ENCODE assay signal across 8 cellular contexts in genomic region chr19:18417250-18418033, GRCh38. TPM values are rescaled to one million over a fixed set of nuclear protein-coding genes. Genes with fewer than 3 reads are reported as not detected.
DNase-seq lines count a peak whose midpoint lies in the region; ATAC-seq and TF ChIP-seq lines count a peak whose summit lies in the region.

No MANE protein-coding gene starts in this region.

- H3K4me1 Mint-ChIP-seq in chondrocyte (ENCODE audit: low read depth): peaks cover 54% of the 10 kb centered on the region
- peaks cover 47 to 77% of the 10 kb centered on the region in 2 donors for H3K4me1 Mint-ChIP-seq in stimulated activated naive B cell treated with anti-CD40 and anti-IgM and Interleukin-4, amounts not matched to agents 10 μg/mL and 1 μg/mL and 100 μg/mL, for 72 hours

- no peak for TF ChIP-seq CTCF in chondrocyte (IDR thresholded peaks at IDR 0.05)

- no peaks in the 10 kb centered on the region for H3K36me3 Mint-ChIP-seq in chondrocyte (ENCODE audit: low read depth)
- no peaks in the 10 kb centered on the region for H3K36me3 Mint-ChIP-seq in stimulated activated naive B cell treated with anti-CD40 and anti-IgM and Interleukin-4, amounts not matched to agents 10 μg/mL and 1 μg/mL and 100 μg/mL, for 72 hours

- peak overlapping the region; percentile 70 for H3K4me3 Mint-ChIP-seq in chondrocyte (ENCODE audit: unreplicated experiment)
- H3K4me3 Mint-ChIP-seq in stimulated activated naive B cell treated with anti-CD40 and anti-IgM and Interleukin-4, amounts not matched to agents 10 μg/mL and 1 μg/mL and 100 μg/mL, for 72 hours: peak overlapping the region; percentile 82 to 86

- no peak for ATAC-seq in stimulated activated naive B cell treated with anti-CD40 and anti-IgM and Interleukin-4, amounts not matched to agents 10 μg/mL and 1 μg/mL and 100 μg/mL, for 72 hours (replicated peaks)
- no peak for ATAC-seq in GM18907 (IDR thresholded peaks at IDR 0.05; ENCODE audit: unreplicated experiment)
- no peak for ATAC-seq in HG03039 (IDR thresholded peaks at IDR 0.05; ENCODE audit: unreplicated experiment)

- no peaks in the 10 kb centered on the region for H3K27me3 Mint-ChIP-seq in chondrocyte (ENCODE audit: low read depth)
- H3K27me3 Mint-ChIP-seq in stimulated activated naive B cell treated with anti-CD40 and anti-IgM and Interleukin-4, amounts not matched to agents 10 μg/mL and 1 μg/mL and 100 μg/mL, for 72 hours: peaks cover 53 to 71% of the 10 kb centered on the region in 2 donors

- no peaks in the 10 kb centered on the region for H3K9me3 Mint-ChIP-seq in chondrocyte (ENCODE audit: low read depth)
- no peaks in the 10 kb centered on the region for H3K9me3 Mint-ChIP-seq in stimulated activated naive B cell treated with anti-CD40 and anti-IgM and Interleukin-4, amounts not matched to agents 10 μg/mL and 1 μg/mL and 100 μg/mL, for 72 hours

- H3K27ac Mint-ChIP-seq in chondrocyte (ENCODE audit: unreplicated experiment): peak overlapping the region; percentile 98
- H3K27ac Mint-ChIP-seq in stimulated activated naive B cell treated with anti-CD40 and anti-IgM and Interleukin-4, amounts not matched to agents 10 μg/mL and 1 μg/mL and 100 μg/mL, for 72 hours: peak overlapping the region; percentile 82

- peak; percentile 91 for DNase-seq in Daoy (ENCODE audit: low read depth)
- DNase-seq in HUDEP-2 (lab: John Stamatoyannopoulos, UW; ENCODE audit: unreplicated experiment in 76 of 76): peak in 71 of 76 experiments; percentile 50 to 98 (median 84)
- DNase-seq in SHP77 treated with DMSO at 0.1 percent for 48 hours (lab: John Stamatoyannopoulos, UW): peak; percentile 54
- no peak for DNase-seq in chondrocyte (ENCODE audit: low spot score)
- DNase-seq in kidney glomerular epithelial cell (lab: John Stamatoyannopoulos, UW): peak; percentile 65
- DNase-seq in stimulated activated naive B cell treated with anti-CD40 and anti-IgM and Interleukin-4, amounts not matched to agents 10 μg/mL and 1 μg/mL and 100 μg/mL, for 72 hours: no peak

RNA-seq across cellular contexts. Expression of gene SSBP4, which starts 1.8 kb away (rescaled TPM):
- total RNA-seq in Daoy (2014; rRNA removed; shearing (Covaris generic)): 57.4 and 73.6 TPM in 2 replicates
- total RNA-seq in chondrocyte: 54.8 to 72.3 TPM (median 56.3 TPM) in 3 replicates

RNA-seq across cellular contexts. Expression of gene LRRC25, which starts 20.0 kb away (rescaled TPM):
- not detected in 2 replicates for total RNA-seq in Daoy (2014; rRNA removed; shearing (Covaris generic))
- total RNA-seq in chondrocyte: not detected in 3 replicates

RNA-seq across cellular contexts. Expression of gene ISYNA1, which starts 20.5 kb away (rescaled TPM):
- total RNA-seq in Daoy (2014; rRNA removed; shearing (Covaris generic)): 7.0 and 7.4 TPM in 2 replicates
- 56.5 to 213 TPM (median 208 TPM) in 3 replicates for total RNA-seq in chondrocyte

RNA-seq across cellular contexts. Expression of gene GDF15, which starts 31.5 kb away (rescaled TPM):
- 5.1 and 7.3 TPM in 2 replicates for total RNA-seq in Daoy (2014; rRNA removed; shearing (Covaris generic))
- 6.2 to 149 TPM (median 149 TPM) in 3 replicates for total RNA-seq in chondrocyte

Comparison
In these comparisons a context has a peak if more than half of its experiments do, and no peak if none do; other contexts are left out.
1. DNase-seq: peak in Daoy (single experiment), HUDEP-2 (71 of 76), SHP77 treated with DMSO at 0.1 percent for 48 hours (single experiment) and kidney glomerular epithelial cell (single experiment); none in chondrocyte (single experiment) and stimulated activated naive B cell treated with anti-CD40 and anti-IgM and Interleukin-4, amounts not matched to agents 10 μg/mL and 1 μg/mL and 100 μg/mL, for 72 hours (single experiment).